Comparison of ENCODE assay signal across 12 cellular contexts in genomic region chr18:55419132-55419938, GRCh38.
A peak's percentile ranks its signal among the peaks of the same experiment; 100 is the strongest.
DNase-seq lines count a peak whose midpoint lies in the region; ATAC-seq and TF ChIP-seq lines count a peak whose summit lies in the region.
"Had no signal": no experiment of that assay in that cellular context is flagged by ENCODE, and none has a peak within 500 bp of the region (broad histone marks: within the 10 kb centered on the region; RNA-seq: fewer than 3 reads in every experiment).

No MANE protein-coding gene starts in this region.

- TF ChIP-seq CTCF in brain (conservative IDR thresholded peaks at IDR 0.05), result no peak
- no peak for TF ChIP-seq CTCF in lower lobe of right lung (IDR thresholded peaks at IDR 0.05)
- no peak for TF ChIP-seq CTCF in transverse colon (IDR thresholded peaks at IDR 0.05)
- no peak for TF ChIP-seq CTCF in natural killer cell (IDR thresholded peaks at IDR 0.05)

- ATAC-seq in lower lobe of right lung (no peak), natural killer cell (no peak), GM19324 (IDR thresholded peaks at IDR 0.05; ENCODE audit: low FRiP score, unreplicated experiment) (no peak)
- ATAC-seq: activated T-cell treated with anti-CD3 and anti-CD28 coated beads, Interleukin-2, amount 50 U/mL, for 4 hours had no signal

- peak overlapping the region; percentile 32 for H3K4me3 ChIP-seq in lower lobe of right lung
- no peak overlapping the region for H3K4me3 ChIP-seq in transverse colon

- H3K27me3 Mint-ChIP-seq in brain, result peaks cover 4% of the 10 kb centered on the region
- H3K27me3 Mint-ChIP-seq in natural killer cell (ENCODE audit: low read depth in 2 of 2), result peaks cover 7 to 9% of the 10 kb centered on the region in 2 donors
- H3K27me3 Mint-ChIP-seq: dendritic cell treated with granulocyte-macrophage colony-stimulating factor and Interleukin-4, amounts not matched to agents 40 ng/mL and 50 ng/mL, for 4 days had no signal

- H3K4me1 Mint-ChIP-seq in brain (peaks cover 100% of the 10 kb centered on the region), natural killer cell (peaks cover 19 to 20% of the 10 kb centered on the region in 2 donors)

- 79% methylated on average over 5 of the region's 5 CpGs for WGBS in transverse colon (ENCODE audit: low coverage in 1 of 2), 2 donors

- H3K36me3 Mint-ChIP-seq in brain (no peaks in the 10 kb centered on the region), natural killer cell (no peaks in the 10 kb centered on the region)

- TF ChIP-seq POLR2A in transverse colon (IDR thresholded peaks at IDR 0.05), result no peak

- DNase-seq in NCI-H2107 treated with DMSO at 0.1 percent for 48 hours (lab: John Stamatoyannopoulos, UW; ENCODE audit: unreplicated experiment) (peak; percentile 68), NCI-H2107 (lab: John Stamatoyannopoulos, UW) (no peak), lower lobe of right lung (no peak), transverse colon (no peak), natural killer cell (no peak), NCI-H1436 treated with DMSO at 0.1 percent for 48 hours (lab: John Stamatoyannopoulos, UW) (no peak)
- DNase-seq: activated T-cell treated with anti-CD3 and anti-CD28 coated beads, Interleukin-2, amount 50 U/mL, for 4 hours; NCI-H510A treated with DMSO at 0.1 percent for 48 hours had no signal

- peaks cover 0 to 4% (median 0%) of the 10 kb centered on the region in 5 experiments for H3K9me3 Mint-ChIP-seq in brain
- H3K9me3 Mint-ChIP-seq in natural killer cell, result no peaks in the 10 kb centered on the region
- H3K9me3 Mint-ChIP-seq: activated T-cell treated with anti-CD3 and anti-CD28 coated beads, Interleukin-2, amount 50 U/mL, for 4 hours; dendritic cell treated with granulocyte-macrophage colony-stimulating factor and Interleukin-4, amounts not matched to agents 40 ng/mL and 50 ng/mL, for 4 days; T-helper 2 cell treated with Interferon-gamma antibody and Interleukin-4, amounts not matched to agents 5 μg/mL and 100 μg/mL, for 36 hours had no signal

- H3K36me3 ChIP-seq in lower lobe of right lung, result no peaks in the 10 kb centered on the region
- H3K36me3 ChIP-seq in transverse colon, result no peaks in the 10 kb centered on the region

- H3K27ac Mint-ChIP-seq in brain (peak overlapping the region in 4 of 5 experiments; percentile 96 to 99 (median 98)), natural killer cell (no peak overlapping the region)
- H3K27ac Mint-ChIP-seq: T-helper 2 cell treated with Interferon-gamma antibody and Interleukin-4, amounts not matched to agents 5 μg/mL and 100 μg/mL, for 36 hours had no signal

- H3K9me3 ChIP-seq in lower lobe of right lung, result no peaks in the 10 kb centered on the region
- H3K9me3 ChIP-seq in transverse colon, result no peaks in the 10 kb centered on the region

- H3K27me3 ChIP-seq in lower lobe of right lung (ENCODE audit: low read depth), result no peaks in the 10 kb centered on the region
- no peaks in the 10 kb centered on the region for H3K27me3 ChIP-seq in transverse colon

- H3K4me1 ChIP-seq in lower lobe of right lung (peaks cover 26% of the 10 kb centered on the region), transverse colon (peaks cover 0 to 29% (median 0%) of the 10 kb centered on the region in 4 donors)

- H3K27ac ChIP-seq in lower lobe of right lung, result peak overlapping the region; percentile 66
- peak overlapping the region; percentile 62 to 72 (median 68) for H3K27ac ChIP-seq in transverse colon

- no peak for TF ChIP-seq EP300 in transverse colon (IDR thresholded peaks at IDR 0.05; ENCODE audit: low read depth)

- intact Hi-C loops in lower lobe of right lung (cut with DNase I) (loop anchor here (5.0 kb wide), 1 partner anchor 1158 kb away; no protein-coding TSS in a partner anchor), transverse colon (cut with DNase I; ENCODE audit: low total_unique reads) (loop anchor here (10.0 kb wide), 1 partner anchor 185 kb away; no protein-coding TSS in a partner anchor), natural killer cell (cut with micrococcal nuclease) (loop anchor here (5.0 kb wide), 1 partner anchor 103 kb away; no protein-coding TSS in a partner anchor)

- in situ Hi-C loops in transverse colon (cut with MboI; ENCODE audit: low pct_ligation_motif_present in 1 of 4, low pct_unique_long_range_greater_than_20kb in 1 of 4, low sequenced_read_pairs in 3 of 4), result loop anchor here (10.0 to 25.0 kb wide), 7 partner anchors 165 to 1155 kb away; partner anchors contain the start of gene TCF4 (in 2 of the 4)

- H3K4me3 Mint-ChIP-seq in brain (peak overlapping the region; percentile 67 to 94 (median 88)), natural killer cell (no peak overlapping the region)
- H3K4me3 Mint-ChIP-seq: activated T-cell treated with anti-CD3 and anti-CD28 coated beads, Interleukin-2, amount 50 U/mL, for 4 hours; T-helper 2 cell treated with Interferon-gamma antibody and Interleukin-4, amounts not matched to agents 5 μg/mL and 100 μg/mL, for 36 hours had no signal

Comparison
In these comparisons a context has a peak if more than half of its experiments do, and no peak if none do; other contexts are left out.
1. H3K27ac Mint-ChIP-seq: peak in brain (4 of 5); none in natural killer cell (0 of 2).